8 cellular contexts compared by ENCODE assay signal in genomic region chr20:25987928-25988560, GRCh38.
DNase-seq lines count a peak whose midpoint lies in the region; ATAC-seq, FAIRE-seq and TF ChIP-seq lines count a peak whose summit lies in the region.
"Not testable (repeated sequence)": the region's sequence is repeated elsewhere in the genome, so short reads cannot be mapped to it uniquely, and the experiment has no call there.

No MANE protein-coding gene starts in this region.

- not testable (repeated sequence) for H3K27me3 Mint-ChIP-seq in T-cell; activated CD4-positive, alpha-beta T cell treated with anti-CD3 and anti-CD28 coated beads, Interleukin-2, amount 10 ng/mL, durations not matched to agents 7 days and 5 days; central memory CD8-positive, alpha-beta T cell
- peaks cover 11% of the 10 kb centered on the region for H3K27me3 Mint-ChIP-seq in activated naive CD4-positive, alpha-beta T cell treated with anti-CD3 and anti-CD28 coated beads, Interleukin-2, amount 10 ng/mL, durations not matched to agents 7 days and 5 days

- H3K36me3 Mint-ChIP-seq in T-cell; activated CD4-positive, alpha-beta T cell treated with anti-CD3 and anti-CD28 coated beads, Interleukin-2, amount 10 ng/mL, durations not matched to agents 7 days and 5 days (ENCODE audit: low read depth); activated naive CD4-positive, alpha-beta T cell treated with anti-CD3 and anti-CD28 coated beads, Interleukin-2, amount 10 ng/mL, durations not matched to agents 7 days and 5 days; central memory CD8-positive, alpha-beta T cell (ENCODE audit: insufficient read depth); stimulated activated effector memory CD8-positive, alpha-beta T cell treated with anti-CD3 and anti-CD28 coated beads, Interleukin-12 subunit alpha, Interleukin-12 subunit beta, amount 100 ng/mL, for 72 hours: not testable (repeated sequence)

- not testable (repeated sequence) for H3K27ac ChIP-seq in A549

- not testable (repeated sequence) for TF ChIP-seq EP300 in A549 (IDR thresholded peaks at IDR 0.05)

- H3K4me1 Mint-ChIP-seq in T-cell: peaks cover 11 to 21% (median 21%) of the 10 kb centered on the region in 3 donors
- not testable (repeated sequence) for H3K4me1 Mint-ChIP-seq in activated CD4-positive, alpha-beta T cell treated with anti-CD3 and anti-CD28 coated beads, Interleukin-2, amount 10 ng/mL, durations not matched to agents 7 days and 5 days; activated naive CD4-positive, alpha-beta T cell treated with anti-CD3 and anti-CD28 coated beads, Interleukin-2, amount 10 ng/mL, durations not matched to agents 7 days and 5 days
- H3K4me1 Mint-ChIP-seq in central memory CD8-positive, alpha-beta T cell: peaks cover 21% of the 10 kb centered on the region
- H3K4me1 Mint-ChIP-seq in stimulated activated effector memory CD8-positive, alpha-beta T cell treated with anti-CD3 and anti-CD28 coated beads, Interleukin-12 subunit alpha, Interleukin-12 subunit beta, amount 100 ng/mL, for 72 hours: peaks cover 25% of the 10 kb centered on the region

- POLR2A ChIA-PET in A549 (lab: Yijun Ruan, JAX); T-cell (lab: Charles Lee); activated CD4-positive, alpha-beta T cell treated with anti-CD3 and anti-CD28 coated beads, Interleukin-2, amount 10 ng/mL, durations not matched to agents 7 days and 5 days (lab: Charles Lee): not testable (repeated sequence)

- not testable (repeated sequence) for FAIRE-seq in A549 (lab: Jason Lieb, UNC)

- not testable (repeated sequence) for H3K9me3 ChIP-seq in A549

- not testable (repeated sequence) for TF ChIP-seq RAD21 in A549 (conservative IDR thresholded peaks at IDR 0.05 in 1 of 2, IDR thresholded peaks at IDR 0.05 in 1 of 2)

- H3K4me3 Mint-ChIP-seq in T-cell: peak overlapping the region; percentile 66 to 68 (median 67)
- H3K4me3 Mint-ChIP-seq in activated CD4-positive, alpha-beta T cell treated with anti-CD3 and anti-CD28 coated beads, Interleukin-2, amount 10 ng/mL, durations not matched to agents 7 days and 5 days: peak overlapping the region; percentile 67
- H3K4me3 Mint-ChIP-seq in activated naive CD4-positive, alpha-beta T cell treated with anti-CD3 and anti-CD28 coated beads, Interleukin-2, amount 10 ng/mL, durations not matched to agents 7 days and 5 days: peak overlapping the region; percentile 59
- peak overlapping the region; percentile 25 for H3K4me3 Mint-ChIP-seq in central memory CD8-positive, alpha-beta T cell
- H3K4me3 Mint-ChIP-seq in stimulated activated effector memory CD8-positive, alpha-beta T cell treated with anti-CD3 and anti-CD28 coated beads, Interleukin-12 subunit alpha, Interleukin-12 subunit beta, amount 100 ng/mL, for 72 hours: peak overlapping the region; percentile 58

- not testable (repeated sequence) for ATAC-seq in A549; T-cell (replicated peaks in 1 of 4); central memory CD8-positive, alpha-beta T cell (replicated peaks; ENCODE audit: extremely low read depth, poor library complexity, severe bottlenecking); stimulated activated effector memory CD8-positive, alpha-beta T cell treated with anti-CD3 and anti-CD28 coated beads, Interleukin-12 subunit alpha, Interleukin-12 subunit beta, amount 100 ng/mL, for 72 hours

- peak overlapping the region; percentile 96; the same call in 1 of the 3 replicates for H3K4me2 ChIP-seq in A549

- TF ChIP-seq POLR2A in A549 (IDR thresholded peaks at IDR 0.05; ENCODE audit: low read length): not testable (repeated sequence)

- H3K27ac Mint-ChIP-seq in T-cell; activated CD4-positive, alpha-beta T cell treated with anti-CD3 and anti-CD28 coated beads, Interleukin-2, amount 10 ng/mL, durations not matched to agents 7 days and 5 days; activated naive CD4-positive, alpha-beta T cell treated with anti-CD3 and anti-CD28 coated beads, Interleukin-2, amount 10 ng/mL, durations not matched to agents 7 days and 5 days; central memory CD8-positive, alpha-beta T cell (ENCODE audit: low read depth); stimulated activated effector memory CD8-positive, alpha-beta T cell treated with anti-CD3 and anti-CD28 coated beads, Interleukin-12 subunit alpha, Interleukin-12 subunit beta, amount 100 ng/mL, for 72 hours: not testable (repeated sequence)

- not testable (repeated sequence) for H3K9me3 Mint-ChIP-seq in T-cell; activated CD4-positive, alpha-beta T cell treated with anti-CD3 and anti-CD28 coated beads, Interleukin-2, amount 10 ng/mL, durations not matched to agents 7 days and 5 days; activated naive CD4-positive, alpha-beta T cell treated with anti-CD3 and anti-CD28 coated beads, Interleukin-2, amount 10 ng/mL, durations not matched to agents 7 days and 5 days; central memory CD8-positive, alpha-beta T cell; stimulated activated effector memory CD8-positive, alpha-beta T cell treated with anti-CD3 and anti-CD28 coated beads, Interleukin-12 subunit alpha, Interleukin-12 subunit beta, amount 100 ng/mL, for 72 hours

- H3K4me3 ChIP-seq in A549: not testable (repeated sequence)

- CTCF ChIA-PET in A549 (lab: Yijun Ruan, JAX): interaction anchor here (1.1 to 1.2 kb wide), 2 partner anchors 14 to 25 kb away, joined by 3 read pairs; no protein-coding TSS in a partner anchor
- CTCF ChIA-PET in T-cell (lab: Charles Lee); activated CD4-positive, alpha-beta T cell treated with anti-CD3 and anti-CD28 coated beads, Interleukin-2, amount 10 ng/mL, durations not matched to agents 7 days and 5 days (lab: Charles Lee); activated naive CD4-positive, alpha-beta T cell treated with anti-CD3 and anti-CD28 coated beads, Interleukin-2, amount 10 ng/mL, durations not matched to agents 7 days and 5 days (lab: Charles Lee): not testable (repeated sequence)

- not testable (repeated sequence) for DNase-seq in A549 (ENCODE audit: low read depth in 1 of 2, low spot score in 1 of 2); activated CD4-positive, alpha-beta T cell treated with anti-CD3 and anti-CD28 coated beads, Interleukin-2, amount 10 ng/mL, durations not matched to agents 7 days and 5 days; activated naive CD4-positive, alpha-beta T cell treated with anti-CD3 and anti-CD28 coated beads, Interleukin-2, amount 10 ng/mL, durations not matched to agents 7 days and 5 days; central memory CD8-positive, alpha-beta T cell (ENCODE audit: low spot score in 2 of 2); stimulated activated effector memory CD8-positive, alpha-beta T cell treated with anti-CD3 and anti-CD28 coated beads, Interleukin-12 subunit alpha, Interleukin-12 subunit beta, amount 100 ng/mL, for 72 hours (ENCODE audit: low spot score in 2 of 2)
- DNase-seq in DMS53 (lab: John Stamatoyannopoulos, UW) (peak; percentile 34), T-cell (peak in 1 of 34 experiments; percentile 19), mesenteric fat pad (ENCODE audit: low spot score) (peak; percentile 65)

- 84% methylated on average over 14 of the region's 14 CpGs for WGBS in A549 (ENCODE audit: missing lambda C conversion rate)

- not testable (repeated sequence) for TF ChIP-seq CTCF in A549 (IDR thresholded peaks at IDR 0.05)

- not testable (repeated sequence) for H3K4me1 ChIP-seq in A549
